In the genomic region with DNA sequence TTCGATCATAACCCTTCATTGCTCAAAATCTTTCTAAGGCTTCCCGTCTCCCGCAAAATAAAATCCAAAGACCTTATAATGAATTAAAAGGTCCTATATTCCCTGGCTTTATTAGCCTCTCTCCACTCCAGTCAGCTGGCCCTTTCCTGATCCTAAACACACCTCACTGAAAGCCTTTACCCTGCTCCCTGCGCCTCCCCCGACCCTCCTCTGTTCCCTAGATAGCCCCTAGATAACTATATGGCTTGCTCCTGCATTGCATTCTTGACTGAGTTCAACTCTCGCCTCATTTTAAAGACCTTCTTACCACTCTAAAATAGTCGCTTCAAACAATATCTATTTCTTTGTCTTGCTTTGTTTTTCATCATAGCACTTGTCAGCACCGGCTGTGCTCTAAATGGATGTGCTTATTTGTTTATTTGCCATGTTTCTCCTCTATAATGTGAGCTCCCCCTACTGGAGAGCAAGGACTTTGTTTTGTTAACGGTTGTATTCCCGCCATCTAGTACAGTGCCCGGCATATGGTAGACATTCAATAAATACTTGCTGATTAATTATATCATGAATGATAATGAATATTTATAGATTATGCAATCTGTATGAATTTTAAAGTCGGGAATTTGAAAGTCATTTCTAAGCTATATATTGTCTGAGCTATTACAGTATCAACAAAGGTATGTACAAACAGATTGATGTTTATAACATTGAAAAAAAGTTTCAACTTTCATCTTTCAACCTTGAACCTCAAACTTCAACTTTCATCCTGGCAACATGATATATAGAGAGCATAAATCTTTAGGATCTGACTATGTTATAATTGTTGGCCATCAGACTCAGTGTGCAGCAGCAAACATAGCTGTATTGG, we compare ENCODE assay signal across 8 cellular contexts. TPM values are rescaled to one million over a fixed set of nuclear protein-coding genes. Genes with fewer than 3 reads are reported as not detected.
DNase-seq lines count a peak whose midpoint lies in the region; ATAC-seq and TF ChIP-seq lines count a peak whose summit lies in the region.

No MANE protein-coding gene starts in this region.

- H3K9me3 Mint-ChIP-seq in activated T-cell treated with anti-CD3 and anti-CD28 coated beads, Interleukin-2, amount 50 U/mL, for 72 hours, result no peaks in the 10 kb centered on the region
- no peaks in the 10 kb centered on the region for H3K9me3 Mint-ChIP-seq in chondrocyte (ENCODE audit: low read depth)
- H3K9me3 Mint-ChIP-seq in type B pancreatic cell, result no peaks in the 10 kb centered on the region

- peaks cover under 1% of the 10 kb centered on the region for H3K27me3 Mint-ChIP-seq in activated T-cell treated with anti-CD3 and anti-CD28 coated beads, Interleukin-2, amount 50 U/mL, for 72 hours (ENCODE audit: low read depth)
- H3K27me3 Mint-ChIP-seq in chondrocyte (ENCODE audit: low read depth) (peaks cover 2% of the 10 kb centered on the region), type B pancreatic cell (no peaks in the 10 kb centered on the region)

- no peak overlapping the region for H3K27ac Mint-ChIP-seq in activated T-cell treated with anti-CD3 and anti-CD28 coated beads, Interleukin-2, amount 50 U/mL, for 72 hours
- H3K27ac Mint-ChIP-seq in chondrocyte (ENCODE audit: unreplicated experiment), result no peak overlapping the region
- no peak overlapping the region for H3K27ac Mint-ChIP-seq in type B pancreatic cell

- no peak overlapping the region for H3K4me3 Mint-ChIP-seq in activated T-cell treated with anti-CD3 and anti-CD28 coated beads, Interleukin-2, amount 50 U/mL, for 72 hours
- H3K4me3 Mint-ChIP-seq in chondrocyte (ENCODE audit: unreplicated experiment), result no peak overlapping the region
- no peak overlapping the region for H3K4me3 Mint-ChIP-seq in type B pancreatic cell

- H3K36me3 Mint-ChIP-seq in activated T-cell treated with anti-CD3 and anti-CD28 coated beads, Interleukin-2, amount 50 U/mL, for 72 hours (ENCODE audit: insufficient read depth in 2 of 2), result no peaks in the 10 kb centered on the region
- H3K36me3 Mint-ChIP-seq in chondrocyte (ENCODE audit: low read depth), result no peaks in the 10 kb centered on the region
- H3K36me3 Mint-ChIP-seq in type B pancreatic cell, result no peaks in the 10 kb centered on the region

- peak; percentile 51 to 65 for ATAC-seq in activated T-cell treated with anti-CD3 and anti-CD28 coated beads, Interleukin-2, amount 50 U/mL, for 72 hours (replicated peaks in 1 of 2)
- ATAC-seq in GM21576 (IDR thresholded peaks at IDR 0.05; ENCODE audit: unreplicated experiment) (peak; percentile 88), left lobe of liver (peak; percentile 94)

- H3K4me1 Mint-ChIP-seq in activated T-cell treated with anti-CD3 and anti-CD28 coated beads, Interleukin-2, amount 50 U/mL, for 72 hours (ENCODE audit: low read depth), result no peaks in the 10 kb centered on the region
- H3K4me1 Mint-ChIP-seq in chondrocyte (ENCODE audit: low read depth) (no peaks in the 10 kb centered on the region), type B pancreatic cell (ENCODE audit: unreplicated experiment) (no peaks in the 10 kb centered on the region)

- peak; percentile 7 to 12 for DNase-seq in activated T-cell treated with anti-CD3 and anti-CD28 coated beads, Interleukin-2, amount 50 U/mL, for 72 hours
- no peak for DNase-seq in activated T-cell treated with anti-CD3 and anti-CD28 coated beads for 4 hours
- peak; percentile 67 for DNase-seq in HT-29 (ENCODE audit: low spot score)
- peak; percentile 59 for DNase-seq in NOMO-1 treated with DMSO at 0.1 percent for 48 hours (lab: John Stamatoyannopoulos, UW; ENCODE audit: unreplicated experiment)
- DNase-seq in chondrocyte (ENCODE audit: low spot score), result no peak
- DNase-seq in left lobe of liver (ENCODE audit: low spot score), result no peak
- DNase-seq in type B pancreatic cell (ENCODE audit: extremely low spot score, unreplicated experiment), result no peak

- TF ChIP-seq CTCF in chondrocyte (IDR thresholded peaks at IDR 0.05) (peak; percentile 92), type B pancreatic cell (conservative IDR thresholded peaks at IDR 0.05) (peak; percentile 83)

RNA-seq across cellular contexts. Expression of a gene that starts 32.4 kb away (rescaled TPM):
- not detected for total RNA-seq in activated T-cell treated with anti-CD3 and anti-CD28 coated beads, Interleukin-2, amount 50 U/mL, for 72 hours
- not detected in 2 replicates for total RNA-seq in HT-29 (2014; rRNA removed; shearing (Covaris generic))
- total RNA-seq in chondrocyte (0.15 to 2.6 TPM in 2 of 3 replicates, not detected in the other), left lobe of liver (not detected), type B pancreatic cell (ENCODE audit: low replicate concordance) (1.2 and 1.4 TPM in 2 replicates)

Comparison
In these comparisons a context has a peak if more than half of its experiments do, and no peak if none do; other contexts are left out.
1. DNase-seq: peak in activated T-cell treated with anti-CD3 and anti-CD28 coated beads, Interleukin-2, amount 50 U/mL, for 72 hours (2 of 2), HT-29 (single experiment) and NOMO-1 treated with DMSO at 0.1 percent for 48 hours (single experiment); none in activated T-cell treated with anti-CD3 and anti-CD28 coated beads for 4 hours (single experiment), chondrocyte (single experiment), left lobe of liver (single experiment) and type B pancreatic cell (single experiment).
2. Peak in every context shown above with its lines, with median percentiles within 50 percentile points of each other: ATAC-seq.